ENCODE assay signal across 1 cellular context in genomic region chr10:87541114-87541513, GRCh38.
A peak's percentile ranks its signal among the peaks of the same experiment; 100 is the strongest.
TF ChIP-seq lines count a peak whose summit lies in the region.

No MANE protein-coding gene starts in this region.

TF ChIP-seq in IMR-90, 13 proteins besides CTCF, POLR2A, EP300 and RAD21:
- TF ChIP-seq NFE2L2 (IDR thresholded peaks at IDR 0.05; ENCODE audit: low read depth, low read length) (peak; percentile 82), FOS (IDR thresholded peaks at IDR 0.05; ENCODE audit: low read depth, low read length) (no peak)
TF ChIP-seq in IMR-90: peak in this region for 1.
